16 cellular contexts compared by ENCODE assay signal in genomic region chr2:10016001-10016801, GRCh38. TPM values are rescaled to one million over a fixed set of nuclear protein-coding genes. Genes with fewer than 3 reads are reported as not detected.
DNase-seq lines count a peak whose midpoint lies in the region; ATAC-seq, FAIRE-seq and TF ChIP-seq lines count a peak whose summit lies in the region.
"Had no signal": no experiment of that assay in that cellular context is flagged by ENCODE, and none has a peak within 500 bp of the region (broad histone marks: within the 10 kb centered on the region; RNA-seq: fewer than 3 reads in every experiment).

No MANE protein-coding gene starts in this region.

- H3K14ac ChIP-seq in trophoblast cell (ENCODE audit: low read length): no peak overlapping the region

- FAIRE-seq in kidney (lab: Jason Lieb, UNC): no peak
- FAIRE-seq: GM19239 had no signal

- no peak overlapping the region for H3K9ac ChIP-seq in kidney (ENCODE audit: low read length in 2 of 2)
- H3K9ac ChIP-seq in trophoblast cell (ENCODE audit: low read length): no peak overlapping the region
- H3K9ac ChIP-seq: KMS-11 had no signal

- no peaks in the 10 kb centered on the region for H3K36me3 ChIP-seq in HEK293 (ENCODE audit: control insufficient read depth in 2 of 2, insufficient read depth in 1 of 2, low read length in 2 of 2)
- no peaks in the 10 kb centered on the region for H3K36me3 ChIP-seq in kidney (ENCODE audit: control insufficient read depth in 1 of 2, insufficient read depth in 2 of 2, low read length in 2 of 2)
- no peaks in the 10 kb centered on the region for H3K36me3 ChIP-seq in trophoblast cell (ENCODE audit: control insufficient read depth in 1 of 2, insufficient read depth in 2 of 2, low read length in 2 of 2)
- H3K36me3 ChIP-seq in gastroesophageal sphincter: no peaks in the 10 kb centered on the region

- H2BK120ac ChIP-seq in trophoblast cell (ENCODE audit: insufficient read depth, low read length, poor library complexity): no peak overlapping the region

- H3K4me1 ChIP-seq in HEK293 (ENCODE audit: control insufficient read depth, insufficient read depth, low read length) (no peaks in the 10 kb centered on the region), kidney (ENCODE audit: control insufficient read depth in 1 of 2, insufficient read depth in 1 of 2, low read depth in 1 of 2, low read length in 2 of 2) (peaks cover 2 to 6% of the 10 kb centered on the region in 2 donors), trophoblast cell (ENCODE audit: control insufficient read depth in 1 of 2, insufficient read depth in 2 of 2, low read length in 2 of 2) (no peaks in the 10 kb centered on the region), gastroesophageal sphincter (peaks cover 0 to 10% (median 0%) of the 10 kb centered on the region in 3 donors)

- H3K9me3 ChIP-seq in HEK293 (ENCODE audit: control insufficient read depth, insufficient read depth, low read depth, low read length) (no peaks in the 10 kb centered on the region), kidney (ENCODE audit: control insufficient read depth in 1 of 2, low read length in 2 of 2) (peaks cover 0 to 4% of the 10 kb centered on the region in 2 donors), trophoblast cell (ENCODE audit: insufficient read depth, low read depth, low read length) (peaks cover 31% of the 10 kb centered on the region), gastroesophageal sphincter (peaks cover 0 to 13% (median 0%) of the 10 kb centered on the region in 3 donors)

- H3K27ac ChIP-seq in HEK293 (ENCODE audit: extremely low read depth, low read depth, low read length) (no peak overlapping the region), kidney (ENCODE audit: low read depth in 2 of 2, low read length in 2 of 2) (no peak overlapping the region), trophoblast cell (ENCODE audit: low read depth, low read length) (no peak overlapping the region), gastroesophageal sphincter (no peak overlapping the region)
- H3K27ac ChIP-seq: C4-2B, KMS-11 had no signal

- H2AFZ ChIP-seq in trophoblast cell (ENCODE audit: insufficient read depth, low read length, poor library complexity): no peak overlapping the region

- intact Hi-C loops in kidney (cut with DNase I): no loop called here

- no peak overlapping the region for H2AK5ac ChIP-seq in trophoblast cell (ENCODE audit: low read length)

- H2BK5ac ChIP-seq in trophoblast cell (ENCODE audit: low read depth, low read length, poor library complexity): no peak overlapping the region

- no peaks in the 10 kb centered on the region for H3K27me3 ChIP-seq in trophoblast cell (ENCODE audit: insufficient read depth, low read length)
- no peaks in the 10 kb centered on the region for H3K27me3 ChIP-seq in gastroesophageal sphincter

- no peak overlapping the region for H4K8ac ChIP-seq in trophoblast cell (ENCODE audit: low read depth, low read length)

- no peak overlapping the region for H4K91ac ChIP-seq in trophoblast cell (ENCODE audit: low read depth, low read length)

- no peak overlapping the region for H3K18ac ChIP-seq in trophoblast cell (ENCODE audit: low read length)

- H4K12ac ChIP-seq in trophoblast cell (ENCODE audit: low read depth, low read length): no peak overlapping the region

- CTCF ChIA-PET in HEK293 (lab: Yijun Ruan, JAX): interaction anchor here (0.9 kb wide), 1 partner anchor 32 kb away, joined by 3 read pairs; no protein-coding TSS in a partner anchor

- no peak overlapping the region for H2BK12ac ChIP-seq in trophoblast cell (ENCODE audit: low read length)

- peaks cover 1% of the 10 kb centered on the region for H3K79me1 ChIP-seq in trophoblast cell (ENCODE audit: low read length)

- POLR2A ChIA-PET in HEK293 (lab: Yijun Ruan, JAX): no interaction called here

- peak; percentile 16 for DNase-seq in RPMI7951 (ENCODE audit: low read depth)
- peak; percentile 25 for DNase-seq in kidney
- peak; percentile 66 to 79 for DNase-seq in trophoblast cell
- DNase-seq in SHP77 (lab: John Stamatoyannopoulos, UW): no peak
- DNase-seq in NCI-H2227 (lab: John Stamatoyannopoulos, UW; ENCODE audit: unreplicated experiment): no peak
- DNase-seq in NCI-H1105 (lab: John Stamatoyannopoulos, UW): no peak
- DNase-seq: GF-D8, H7, NCI-H1694 treated with DMSO at 0.1 percent for 48 hours, NCI-H345, NCI-H69 had no signal

- TF ChIP-seq CTCF in HEK293 (tag by site-specific recombination; IDR thresholded peaks at IDR 0.05) (no peak), kidney (IDR thresholded peaks at IDR 0.05; ENCODE audit: borderline replicate concordance, extremely low read depth, insufficient read depth) (no peak), gastroesophageal sphincter (IDR thresholded peaks at IDR 0.05) (no peak)

- H3K4ac ChIP-seq in trophoblast cell (ENCODE audit: low read depth, low read length): no peak overlapping the region

- TF ChIP-seq POLR2A in gastroesophageal sphincter (IDR thresholded peaks at IDR 0.05): no peak

- H3K23ac ChIP-seq in trophoblast cell (ENCODE audit: low read length): no peak overlapping the region

- no peaks in the 10 kb centered on the region for H3K79me2 ChIP-seq in trophoblast cell (ENCODE audit: control insufficient read depth, insufficient read depth, low read length, poor library complexity)

- H3K4me3 ChIP-seq in HEK293 (ENCODE audit: low read depth, low read length): no peak overlapping the region
- no peak overlapping the region for H3K4me3 ChIP-seq in kidney (ENCODE audit: low read length in 2 of 2)
- H3K4me3 ChIP-seq in trophoblast cell (ENCODE audit: low read depth, low read length): no peak overlapping the region
- H3K4me3 ChIP-seq in gastroesophageal sphincter: no peak overlapping the region

- TF ChIP-seq EP300 in gastroesophageal sphincter (IDR thresholded peaks at IDR 0.05): no peak

- H3K4me2 ChIP-seq in trophoblast cell (ENCODE audit: low read length): no peak overlapping the region
- H3K4me2 ChIP-seq: KMS-11 had no signal

- no peak for ATAC-seq in gastroesophageal sphincter

- WGBS in trophoblast cell (ENCODE audit: extremely low coverage, insufficient coverage, insufficient read length): no CpG with 5 or more reads among the region's 35 CpGs
- 79 to 89% methylated on average over 7 to 30 of the region's 35 CpGs for WGBS in gastroesophageal sphincter (ENCODE audit: low coverage in 1 of 2), 2 donors

TF ChIP-seq in HEK293, 187 proteins besides CTCF, POLR2A, EP300 and RAD21:
- TF ChIP-seq MEIS1 (CRISPR knock-in tag; IDR thresholded peaks at IDR 0.05; ENCODE audit: borderline replicate concordance) (no peak), ZNF549 (tag by site-specific recombination; IDR thresholded peaks at IDR 0.05) (no peak), ZNF660 (tag by site-specific recombination; IDR thresholded peaks at IDR 0.05) (no peak), KLF8 (tag by site-specific recombination; IDR thresholded peaks at IDR 0.05) (no peak), ZNF416 (tag by site-specific recombination; IDR thresholded peaks at IDR 0.05) (no peak), ZEB2 (tag by site-specific recombination; IDR thresholded peaks at IDR 0.05) (0 out of 2 replicates have a peak, but pooled peaks have one; percentile 31), ZSCAN18 (tag by site-specific recombination; IDR thresholded peaks at IDR 0.05) (no peak), SCRT2 (tag by site-specific recombination; IDR thresholded peaks at IDR 0.05) (0 out of 2 replicates have a peak, but pooled peaks have one; percentile 11), GLIS1 (tag by site-specific recombination; IDR thresholded peaks at IDR 0.05) (no peak), ZNF664 (tag by site-specific recombination; IDR thresholded peaks at IDR 0.05) (no peak), KLF1 (tag by site-specific recombination; IDR thresholded peaks at IDR 0.05) (no peak)
- TF ChIP-seq, protein P1, sequence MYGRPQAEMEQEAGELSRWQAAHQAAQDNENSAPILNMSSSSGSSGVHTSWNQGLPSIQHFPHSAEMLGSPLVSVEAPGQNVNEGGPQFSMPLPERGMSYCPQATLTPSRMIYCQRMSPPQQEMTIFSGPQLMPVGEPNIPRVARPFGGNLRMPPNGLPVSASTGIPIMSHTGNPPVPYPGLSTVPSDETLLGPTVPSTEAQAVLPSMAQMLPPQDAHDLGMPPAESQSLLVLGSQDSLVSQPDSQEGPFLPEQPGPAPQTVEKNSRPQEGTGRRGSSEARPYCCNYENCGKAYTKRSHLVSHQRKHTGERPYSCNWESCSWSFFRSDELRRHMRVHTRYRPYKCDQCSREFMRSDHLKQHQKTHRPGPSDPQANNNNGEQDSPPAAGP (tag by site-specific recombination; IDR thresholded peaks at IDR 0.05): 0 out of 2 replicates have a peak, but pooled peaks have one; percentile 23
- TF ChIP-seq, protein P2, sequence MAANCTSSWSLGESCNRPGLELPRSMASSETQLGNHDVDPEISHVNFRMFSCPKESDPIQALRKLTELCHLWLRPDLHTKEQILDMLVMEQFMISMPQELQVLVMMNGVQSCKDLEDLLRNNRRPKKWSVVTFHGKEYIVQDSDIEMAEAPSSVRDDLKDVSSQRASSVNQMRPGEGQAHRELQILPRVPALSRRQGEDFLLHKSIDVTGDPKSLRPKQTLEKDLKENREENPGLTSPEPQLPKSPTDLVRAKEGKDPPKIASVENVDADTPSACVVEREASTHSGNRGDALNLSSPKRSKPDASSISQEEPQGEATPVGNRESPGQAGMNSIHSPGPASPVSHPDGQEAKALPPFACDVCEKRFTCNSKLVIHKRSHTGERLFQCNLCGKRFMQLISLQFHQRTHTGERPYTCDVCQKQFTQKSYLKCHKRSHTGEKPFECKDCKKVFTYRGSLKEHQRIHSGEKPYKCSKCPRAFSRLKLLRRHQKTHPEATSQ (tag by site-specific recombination; IDR thresholded peaks at IDR 0.05): no peak

RNA-seq across cellular contexts. Expression of gene KLF11, which starts 27.1 kb away (rescaled TPM):
- 2.4 and 3.0 TPM in 2 replicates for total RNA-seq in RPMI7951 (2014; rRNA removed; shearing (Covaris generic))
- 34.0 TPM for total RNA-seq in kidney
- 9.4 TPM for polyA plus RNA-seq in kidney (ENCODE audit: insufficient read depth, low read depth, low replicate concordance)
- polyA plus RNA-seq in trophoblast cell (2013): 4.4 and 4.5 TPM in 2 replicates
- total RNA-seq in gastroesophageal sphincter: 10 to 100 TPM; 20.1 to 57.2 (median 33.6) TPM

Comparison
In these comparisons a context has a peak if more than half of its experiments do, and no peak if none do; other contexts are left out.
1. DNase-seq: peak in RPMI7951 (single experiment), kidney (single experiment) and trophoblast cell (2 of 2); none in SHP77 (0 of 2), NCI-H2227 (single experiment) and NCI-H1105 (single experiment).